In the genomic region with DNA sequence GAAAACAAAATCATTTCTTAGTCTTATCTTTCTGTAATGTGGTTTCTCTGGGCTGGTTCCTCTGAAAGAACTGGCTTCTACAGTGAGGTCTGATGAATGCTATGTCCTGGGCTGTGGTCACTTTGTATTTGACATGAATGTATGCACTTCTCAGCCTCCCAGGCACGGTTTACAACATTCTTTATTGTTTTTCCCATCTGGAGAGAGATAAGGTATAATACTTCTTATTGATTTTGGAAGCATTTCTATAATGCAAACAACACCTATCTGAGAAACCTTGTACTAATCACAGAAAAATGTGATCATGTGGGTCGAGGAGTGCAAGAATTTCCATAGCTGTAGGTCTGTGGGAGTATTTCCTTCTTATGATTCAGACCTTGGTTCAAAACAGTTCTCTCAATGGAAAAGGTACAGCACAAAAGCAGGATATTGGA, we compare ENCODE assay signal across 17 cellular contexts. TPM values are rescaled to one million over a fixed set of nuclear protein-coding genes. Genes with fewer than 3 reads are reported as not detected.
DNase-seq lines count a peak whose midpoint lies in the region; TF ChIP-seq lines count a peak whose summit lies in the region.
"Had no signal": no experiment of that assay in that cellular context is flagged by ENCODE, and none has a peak within 500 bp of the region (broad histone marks: within the 10 kb centered on the region; RNA-seq: fewer than 3 reads in every experiment).

No MANE protein-coding gene starts in this region.

- no peaks in the 10 kb centered on the region for H3K27me3 Mint-ChIP-seq in osteocyte (ENCODE audit: unreplicated experiment)
- H3K27me3 Mint-ChIP-seq: naive B cell had no signal

- peak overlapping the region; percentile 90 for H3K27ac ChIP-seq in AG04450 (ENCODE audit: low read depth, low read length)
- no peak overlapping the region for H3K27ac ChIP-seq in mesenchymal stem cell (ENCODE audit: low read length, poor library complexity, severe bottlenecking)
- no peak overlapping the region for H3K27ac ChIP-seq in uterus
- H3K27ac ChIP-seq in transverse colon = no peak overlapping the region
- H3K27ac ChIP-seq: testis had no signal

- POLR2A ChIA-PET in AG04450 (lab: Yijun Ruan, JAX) = interaction anchor here (0.7 to 1.1 kb wide), 2 partner anchors 52 to 119 kb away, joined by 3 read pairs; no protein-coding TSS in a partner anchor

- no peak overlapping the region for H2BK5ac ChIP-seq in mesenchymal stem cell (ENCODE audit: low read depth, low read length, poor library complexity, severe bottlenecking)

- H3K27ac Mint-ChIP-seq in osteocyte (ENCODE audit: unreplicated experiment) = no peak overlapping the region
- H3K27ac Mint-ChIP-seq: activated CD8-positive, alpha-beta memory T cell treated with anti-CD3 and anti-CD28 coated beads, Interleukin-2, amount 10 ng/mL, durations not matched to agents 7 days and 5 days; IgD-negative memory B cell; naive B cell had no signal

- H3K79me1 ChIP-seq in mesenchymal stem cell (replicated peaks; ENCODE audit: low read length, poor library complexity, severe bottlenecking) = no peaks in the 10 kb centered on the region

- no peak overlapping the region for H2AK5ac ChIP-seq in mesenchymal stem cell (ENCODE audit: low read length, severe bottlenecking)

- no peak overlapping the region for H3K4me3 Mint-ChIP-seq in osteocyte (ENCODE audit: unreplicated experiment)
- H3K4me3 Mint-ChIP-seq: activated CD8-positive, alpha-beta memory T cell treated with anti-CD3 and anti-CD28 coated beads, Interleukin-2, amount 10 ng/mL, durations not matched to agents 7 days and 5 days; central memory CD8-positive, alpha-beta T cell; IgD-negative memory B cell; naive B cell had no signal

- DNase-seq in AG04450 (ENCODE audit: low read depth, low spot score) (peak; percentile 90), LoVo (ENCODE audit: low spot score) (peak; percentile 87), cardiac fibroblast (ENCODE audit: low read depth in 2 of 2) (peak; percentile 98), mesenchymal stem cell (peak; percentile 66), NCI-H1417 (lab: John Stamatoyannopoulos, UW) (no peak), uterus (no peak), transverse colon (no peak), osteocyte (ENCODE audit: extremely low spot score, unreplicated experiment) (no peak)
- DNase-seq: activated CD8-positive, alpha-beta memory T cell treated with anti-CD3 and anti-CD28 coated beads, Interleukin-2, amount 10 ng/mL, durations not matched to agents 7 days and 5 days; AML-193; hippocampal formation; naive B cell; NCI-H345; stimulated activated CD4-positive, alpha-beta T cell treated with anti-CD3 and anti-CD28 coated beads, Interleukin-1b, Interleukin-23, amount 100 ng/mL, for 48 hours; testis had no signal

- H3K9me3 ChIP-seq in AG04450 (ENCODE audit: control insufficient read depth, insufficient read depth, low read length) = no peaks in the 10 kb centered on the region
- H3K9me3 ChIP-seq in mesenchymal stem cell (ENCODE audit: control insufficient read depth, low read length) = no peaks in the 10 kb centered on the region
- H3K9me3 ChIP-seq in uterus = no peaks in the 10 kb centered on the region
- H3K9me3 ChIP-seq in transverse colon = no peaks in the 10 kb centered on the region
- H3K9me3 ChIP-seq: testis had no signal

- intact Hi-C loops in uterus (cut with DNase I; ENCODE audit: low total_unique reads) (no loop called here), transverse colon (cut with DNase I; ENCODE audit: low total_unique reads) (no loop called here)

- TF ChIP-seq POLR2A in uterus (IDR thresholded peaks at IDR 0.05) (no peak), transverse colon (IDR thresholded peaks at IDR 0.05) (no peak)

- H3K4me2 ChIP-seq in mesenchymal stem cell (ENCODE audit: low read length, poor library complexity, severe bottlenecking) = no peak overlapping the region

- H3K27me3 ChIP-seq in AG04450 (ENCODE audit: control insufficient read depth, insufficient read depth, low read length) (no peaks in the 10 kb centered on the region), mesenchymal stem cell (ENCODE audit: control insufficient read depth in 1 of 2, insufficient read depth in 1 of 2, low read length in 2 of 2) (no peaks in the 10 kb centered on the region), uterus (no peaks in the 10 kb centered on the region), transverse colon (no peaks in the 10 kb centered on the region)
- H3K27me3 ChIP-seq: testis had no signal

- H2AFZ ChIP-seq in mesenchymal stem cell (ENCODE audit: low read depth, low read length) = no peak overlapping the region

- H4K91ac ChIP-seq in mesenchymal stem cell (ENCODE audit: low read length) = no peak overlapping the region

- H3K36me3 ChIP-seq in mesenchymal stem cell (ENCODE audit: control insufficient read depth in 1 of 2, insufficient read depth in 2 of 2, low read depth in 1 of 2, low read length in 2 of 2) (no peaks in the 10 kb centered on the region), uterus (no peaks in the 10 kb centered on the region), transverse colon (no peaks in the 10 kb centered on the region)

- H4K8ac ChIP-seq in mesenchymal stem cell (ENCODE audit: low read length) = no peak overlapping the region

- no peaks in the 10 kb centered on the region for H3K9me3 Mint-ChIP-seq in osteocyte (ENCODE audit: unreplicated experiment)
- H3K9me3 Mint-ChIP-seq: central memory CD8-positive, alpha-beta T cell; naive B cell had no signal

- TF ChIP-seq EP300 in transverse colon (IDR thresholded peaks at IDR 0.05; ENCODE audit: low read depth) = no peak

- H3K9ac ChIP-seq in mesenchymal stem cell (ENCODE audit: low read length) = no peak overlapping the region

- no peak overlapping the region for H2BK15ac ChIP-seq in mesenchymal stem cell (ENCODE audit: low read depth, poor library complexity, severe bottlenecking)

- no peak overlapping the region for H3K4ac ChIP-seq in mesenchymal stem cell (ENCODE audit: low read depth in 1 of 2, low read length in 2 of 2)

- in situ Hi-C loops in transverse colon (cut with MboI; ENCODE audit: low pct_ligation_motif_present in 1 of 4, low pct_unique_long_range_greater_than_20kb in 1 of 4, low sequenced_read_pairs in 3 of 4) = no loop called here

- no peak overlapping the region for H3K18ac ChIP-seq in mesenchymal stem cell (ENCODE audit: low read depth in 1 of 2, low read length in 2 of 2)

- H3K4me3 ChIP-seq in AG04450 (ENCODE audit: low read depth, low read length) = no peak overlapping the region
- no peak overlapping the region for H3K4me3 ChIP-seq in cardiac fibroblast (replicated peaks in 1 of 2; ENCODE audit: low read depth in 2 of 2, low read length in 2 of 2)
- H3K4me3 ChIP-seq in mesenchymal stem cell (ENCODE audit: insufficient read depth in 1 of 2, low read depth in 1 of 2, low read length in 2 of 2) = no peak overlapping the region
- no peak overlapping the region for H3K4me3 ChIP-seq in uterus
- H3K4me3 ChIP-seq in transverse colon = no peak overlapping the region
- H3K4me3 ChIP-seq: testis had no signal

- H2BK12ac ChIP-seq in mesenchymal stem cell (ENCODE audit: low read length in 2 of 2) = no peak overlapping the region

- CTCF ChIA-PET in AG04450 (lab: Charles Lee) = no interaction called here

- WGBS in mesenchymal stem cell = no CpG with 5 or more reads among the region's 2 CpGs
- WGBS in transverse colon (ENCODE audit: low coverage in 1 of 2), 2 donors = 10 to 43% methylated on average over 2 of the region's 2 CpGs

- H3K36me3 Mint-ChIP-seq in osteocyte (ENCODE audit: unreplicated experiment) = no peaks in the 10 kb centered on the region
- H3K36me3 Mint-ChIP-seq: activated CD8-positive, alpha-beta memory T cell treated with anti-CD3 and anti-CD28 coated beads, Interleukin-2, amount 10 ng/mL, durations not matched to agents 7 days and 5 days; IgD-negative memory B cell; naive B cell had no signal

- no peak overlapping the region for H3K14ac ChIP-seq in mesenchymal stem cell (ENCODE audit: low read length in 2 of 2)

- H2BK120ac ChIP-seq in mesenchymal stem cell (ENCODE audit: low read depth, low read length) = no peak overlapping the region

- peaks cover 2% of the 10 kb centered on the region for H3K4me1 ChIP-seq in mesenchymal stem cell (ENCODE audit: control insufficient read depth, insufficient read depth, low read depth, low read length)
- no peaks in the 10 kb centered on the region for H3K4me1 ChIP-seq in uterus
- H3K4me1 ChIP-seq in transverse colon = peaks cover 0 to 12% (median 4%) of the 10 kb centered on the region in 4 donors
- H3K4me1 ChIP-seq: testis had no signal

- no peak overlapping the region for H3K23ac ChIP-seq in mesenchymal stem cell (ENCODE audit: low read length in 2 of 2)

- H3K4me1 Mint-ChIP-seq in osteocyte (ENCODE audit: unreplicated experiment) = peaks cover 57% of the 10 kb centered on the region
- H3K4me1 Mint-ChIP-seq: activated CD8-positive, alpha-beta memory T cell treated with anti-CD3 and anti-CD28 coated beads, Interleukin-2, amount 10 ng/mL, durations not matched to agents 7 days and 5 days; central memory CD8-positive, alpha-beta T cell; IgD-negative memory B cell had no signal

- TF ChIP-seq CTCF in AG04450 (IDR thresholded peaks at IDR 0.05; ENCODE audit: low read depth, low read length) = no peak
- no peak for TF ChIP-seq CTCF in cardiac fibroblast (IDR thresholded peaks at IDR 0.05; ENCODE audit: low read depth, low read length)
- no peak for TF ChIP-seq CTCF in uterus (IDR thresholded peaks at IDR 0.05)
- TF ChIP-seq CTCF in transverse colon (IDR thresholded peaks at IDR 0.05) = no peak
- no peak for TF ChIP-seq CTCF in osteocyte (IDR thresholded peaks at IDR 0.05)

RNA-seq across cellular contexts. Expression of a gene that starts 46.9 kb away (rescaled TPM):
- polyA plus RNA-seq in AG04450 (2011; rRNA removed) = 0.38 and 0.45 TPM in 2 replicates
- polyA minus RNA-seq in AG04450 (2011; rRNA and poly(A)+ RNA removed) = 0.91 and 1.1 TPM in 2 replicates
- polyA plus RNA-seq in mesenchymal stem cell (2013, experiment 1 of 2) = 0.23 TPM
- polyA plus RNA-seq in mesenchymal stem cell (2013, experiment 2 of 2) = 0.16 TPM
- total RNA-seq in uterus (not detected), transverse colon (not detected), osteocyte (not detected in 2 replicates)
- total RNA-seq: activated CD8-positive, alpha-beta memory T cell treated with anti-CD3 and anti-CD28 coated beads, Interleukin-2, amount 10 ng/mL, durations not matched to agents 7 days and 5 days had no signal
- polyA plus RNA-seq: IgD-negative memory B cell had no signal

Comparison
In these comparisons a context has a peak if more than half of its experiments do, and no peak if none do; other contexts are left out.
1. DNase-seq: peak in AG04450 (single experiment), LoVo (single experiment), cardiac fibroblast (2 of 2) and mesenchymal stem cell (single experiment); none in NCI-H1417 (0 of 3), uterus (0 of 2), transverse colon (single experiment) and osteocyte (single experiment).